Comparison of ENCODE assay signal across 1 cellular context in the genomic region with DNA sequence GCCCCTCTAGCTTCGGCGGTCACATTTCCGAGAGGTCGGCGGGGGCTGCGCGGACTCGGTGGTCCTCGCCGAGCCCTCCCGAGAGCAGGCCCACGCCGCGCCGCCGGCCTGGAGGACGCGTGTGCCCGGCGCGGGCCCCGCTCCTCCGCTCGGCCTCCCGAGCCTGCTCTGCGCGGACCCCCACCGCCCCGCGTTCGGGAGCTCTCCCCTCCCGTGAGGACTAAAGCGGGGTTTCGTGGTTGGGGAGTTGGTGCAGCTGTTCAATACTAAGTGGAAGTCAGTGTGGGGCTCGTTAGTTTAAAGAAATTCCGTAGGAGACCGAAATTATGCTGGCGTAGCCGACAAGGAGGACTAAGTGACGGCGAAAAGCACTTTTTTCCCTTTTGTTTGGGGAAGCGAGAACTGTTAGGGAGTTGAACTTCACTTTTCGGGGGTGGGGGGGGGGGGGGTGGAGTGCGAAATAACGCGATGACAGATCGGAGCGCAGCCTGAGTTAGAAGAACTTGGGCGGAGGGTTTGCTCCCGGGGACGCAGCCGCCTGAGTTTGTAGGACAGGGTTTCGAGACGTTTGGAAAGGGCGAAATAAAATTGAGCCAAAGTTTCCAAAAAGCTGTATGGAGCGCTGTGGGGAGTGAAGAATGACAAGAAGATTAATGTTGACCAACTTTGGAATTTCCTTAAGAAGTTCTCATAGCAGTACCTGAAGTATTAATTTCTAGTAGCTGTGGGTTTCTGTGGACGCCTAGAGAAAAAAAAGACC.
A peak's percentile ranks its signal among the peaks of the same experiment; 100 is the strongest.
TF ChIP-seq lines count a peak whose summit lies in the region.

No MANE protein-coding gene starts in this region.

TF ChIP-seq in K562, 482 proteins besides CTCF, POLR2A, EP300 and RAD21 (continued from another document and continues in another):
- TF ChIP-seq, protein P1, sequence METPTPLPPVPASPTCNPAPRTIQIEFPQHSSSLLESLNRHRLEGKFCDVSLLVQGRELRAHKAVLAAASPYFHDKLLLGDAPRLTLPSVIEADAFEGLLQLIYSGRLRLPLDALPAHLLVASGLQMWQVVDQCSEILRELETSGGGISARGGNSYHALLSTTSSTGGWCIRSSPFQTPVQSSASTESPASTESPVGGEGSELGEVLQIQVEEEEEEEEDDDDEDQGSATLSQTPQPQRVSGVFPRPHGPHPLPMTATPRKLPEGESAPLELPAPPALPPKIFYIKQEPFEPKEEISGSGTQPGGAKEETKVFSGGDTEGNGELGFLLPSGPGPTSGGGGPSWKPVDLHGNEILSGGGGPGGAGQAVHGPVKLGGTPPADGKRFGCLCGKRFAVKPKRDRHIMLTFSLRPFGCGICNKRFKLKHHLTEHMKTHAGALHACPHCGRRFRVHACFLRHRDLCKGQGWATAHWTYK (CRISPR knock-in tag; IDR thresholded peaks at IDR 0.05): 0 out of 2 replicates have a peak, but pooled peaks have one; percentile 15
- TF ChIP-seq SAFB (IDR thresholded peaks at IDR 0.05; ENCODE audit: borderline replicate concordance, low read depth, low read length) (0 out of 2 replicates have a peak, but pooled peaks have one; percentile 30), SRSF7 (optimal IDR thresholded peaks at IDR 0.05; ENCODE audit: low read depth, low read length) (no peak), RBBP5 (IDR thresholded peaks at IDR 0.05; ENCODE audit: borderline replicate concordance, insufficient read depth, low read length, poor library complexity, severe bottlenecking) (peak; percentile 90), PTBP1 (IDR thresholded peaks at IDR 0.05; ENCODE audit: low read depth, low read length) (0 out of 2 replicates have a peak, but pooled peaks have one; percentile 73), ERF (CRISPR knock-in tag; IDR thresholded peaks at IDR 0.05) (0 out of 2 replicates have a peak, but pooled peaks have one; percentile 30), XRCC3 (IDR thresholded peaks at IDR 0.05) (no peak), MYC (IDR thresholded peaks at IDR 0.05; ENCODE audit: low read depth, low read length) (0 out of 2 replicates have a peak, but pooled peaks have one; percentile 9), MYC (CRISPR knock-in tag; IDR thresholded peaks at IDR 0.05; ENCODE audit: borderline replicate concordance, low read depth) (no peak), TGIF2 (CRISPR knock-in tag; IDR thresholded peaks at IDR 0.05) (0 out of 2 replicates have a peak, but pooled peaks have one; percentile 32), GATAD2B (IDR thresholded peaks at IDR 0.05; ENCODE audit: borderline replicate concordance) (peak; percentile 66; the same call in 1 of the 2 replicates), RBFOX2 (IDR thresholded peaks at IDR 0.05; ENCODE audit: low read depth, low read length) (peak; percentile 80), DPF2 (IDR thresholded peaks at IDR 0.05) (peak; percentile 44; the same call in 1 of the 2 replicates), BRD4 (IDR thresholded peaks at IDR 0.05) (peak; percentile 71; the same call in 1 of the 2 replicates), CXXC5 (CRISPR knock-in tag; IDR thresholded peaks at IDR 0.05) (no peak), FUS (optimal IDR thresholded peaks at IDR 0.05; ENCODE audit: low read depth, low read length) (peak; percentile 45), FOXK1 (CRISPR knock-in tag; IDR thresholded peaks at IDR 0.05; ENCODE audit: borderline replicate concordance) (0 out of 2 replicates have a peak, but pooled peaks have one; percentile 45), NEUROD1 (IDR thresholded peaks at IDR 0.05; ENCODE audit: borderline replicate concordance, low read depth, low read length, partially characterized antibody) (peak; percentile 13), SLC30A9 (CRISPR knock-in tag; IDR thresholded peaks at IDR 0.05) (no peak)
- TF ChIP-seq, protein P2, sequence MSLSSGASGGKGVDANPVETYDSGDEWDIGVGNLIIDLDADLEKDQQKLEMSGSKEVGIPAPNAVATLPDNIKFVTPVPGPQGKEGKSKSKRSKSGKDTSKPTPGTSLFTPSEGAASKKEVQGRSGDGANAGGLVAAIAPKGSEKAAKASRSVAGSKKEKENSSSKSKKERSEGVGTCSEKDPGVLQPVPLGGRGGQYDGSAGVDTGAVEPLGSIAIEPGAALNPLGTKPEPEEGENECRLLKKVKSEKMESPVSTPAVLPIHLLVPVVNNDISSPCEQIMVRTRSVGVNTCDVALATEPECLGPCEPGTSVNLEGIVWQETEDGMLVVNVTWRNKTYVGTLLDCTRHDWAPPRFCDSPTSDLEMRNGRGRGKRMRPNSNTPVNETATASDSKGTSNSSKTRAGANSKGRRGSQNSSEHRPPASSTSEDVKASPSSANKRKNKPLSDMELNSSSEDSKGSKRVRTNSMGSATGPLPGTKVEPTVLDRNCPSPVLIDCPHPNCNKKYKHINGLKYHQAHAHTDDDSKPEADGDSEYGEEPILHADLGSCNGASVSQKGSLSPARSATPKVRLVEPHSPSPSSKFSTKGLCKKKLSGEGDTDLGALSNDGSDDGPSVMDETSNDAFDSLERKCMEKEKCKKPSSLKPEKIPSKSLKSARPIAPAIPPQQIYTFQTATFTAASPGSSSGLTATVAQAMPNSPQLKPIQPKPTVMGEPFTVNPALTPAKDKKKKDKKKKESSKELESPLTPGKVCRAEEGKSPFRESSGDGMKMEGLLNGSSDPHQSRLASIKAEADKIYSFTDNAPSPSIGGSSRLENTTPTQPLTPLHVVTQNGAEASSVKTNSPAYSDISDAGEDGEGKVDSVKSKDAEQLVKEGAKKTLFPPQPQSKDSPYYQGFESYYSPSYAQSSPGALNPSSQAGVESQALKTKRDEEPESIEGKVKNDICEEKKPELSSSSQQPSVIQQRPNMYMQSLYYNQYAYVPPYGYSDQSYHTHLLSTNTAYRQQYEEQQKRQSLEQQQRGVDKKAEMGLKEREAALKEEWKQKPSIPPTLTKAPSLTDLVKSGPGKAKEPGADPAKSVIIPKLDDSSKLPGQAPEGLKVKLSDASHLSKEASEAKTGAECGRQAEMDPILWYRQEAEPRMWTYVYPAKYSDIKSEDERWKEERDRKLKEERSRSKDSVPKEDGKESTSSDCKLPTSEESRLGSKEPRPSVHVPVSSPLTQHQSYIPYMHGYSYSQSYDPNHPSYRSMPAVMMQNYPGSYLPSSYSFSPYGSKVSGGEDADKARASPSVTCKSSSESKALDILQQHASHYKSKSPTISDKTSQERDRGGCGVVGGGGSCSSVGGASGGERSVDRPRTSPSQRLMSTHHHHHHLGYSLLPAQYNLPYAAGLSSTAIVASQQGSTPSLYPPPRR (CRISPR knock-in tag; IDR thresholded peaks at IDR 0.05; ENCODE audit: borderline replicate concordance): no peak
- TF ChIP-seq, protein P3, sequence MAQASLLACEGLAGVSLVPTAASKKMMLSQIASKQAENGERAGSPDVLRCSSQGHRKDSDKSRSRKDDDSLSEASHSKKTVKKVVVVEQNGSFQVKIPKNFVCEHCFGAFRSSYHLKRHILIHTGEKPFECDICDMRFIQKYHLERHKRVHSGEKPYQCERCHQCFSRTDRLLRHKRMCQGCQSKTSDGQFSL (CRISPR knock-in tag; IDR thresholded peaks at IDR 0.05): peak; percentile 94
- TF ChIP-seq, protein P3 (tag; IDR thresholded peaks at IDR 0.05): peak in 1 of 2 experiments; percentile 95; a peak in 2 of 4 replicates
- TF ChIP-seq, protein P4, sequence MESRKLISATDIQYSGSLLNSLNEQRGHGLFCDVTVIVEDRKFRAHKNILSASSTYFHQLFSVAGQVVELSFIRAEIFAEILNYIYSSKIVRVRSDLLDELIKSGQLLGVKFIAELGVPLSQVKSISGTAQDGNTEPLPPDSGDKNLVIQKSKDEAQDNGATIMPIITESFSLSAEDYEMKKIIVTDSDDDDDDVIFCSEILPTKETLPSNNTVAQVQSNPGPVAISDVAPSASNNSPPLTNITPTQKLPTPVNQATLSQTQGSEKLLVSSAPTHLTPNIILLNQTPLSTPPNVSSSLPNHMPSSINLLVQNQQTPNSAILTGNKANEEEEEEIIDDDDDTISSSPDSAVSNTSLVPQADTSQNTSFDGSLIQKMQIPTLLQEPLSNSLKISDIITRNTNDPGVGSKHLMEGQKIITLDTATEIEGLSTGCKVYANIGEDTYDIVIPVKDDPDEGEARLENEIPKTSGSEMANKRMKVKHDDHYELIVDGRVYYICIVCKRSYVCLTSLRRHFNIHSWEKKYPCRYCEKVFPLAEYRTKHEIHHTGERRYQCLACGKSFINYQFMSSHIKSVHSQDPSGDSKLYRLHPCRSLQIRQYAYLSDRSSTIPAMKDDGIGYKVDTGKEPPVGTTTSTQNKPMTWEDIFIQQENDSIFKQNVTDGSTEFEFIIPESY (CRISPR knock-in tag; IDR thresholded peaks at IDR 0.05): 0 out of 2 replicates have a peak, but pooled peaks have one; percentile 8
- TF ChIP-seq, protein P5, sequence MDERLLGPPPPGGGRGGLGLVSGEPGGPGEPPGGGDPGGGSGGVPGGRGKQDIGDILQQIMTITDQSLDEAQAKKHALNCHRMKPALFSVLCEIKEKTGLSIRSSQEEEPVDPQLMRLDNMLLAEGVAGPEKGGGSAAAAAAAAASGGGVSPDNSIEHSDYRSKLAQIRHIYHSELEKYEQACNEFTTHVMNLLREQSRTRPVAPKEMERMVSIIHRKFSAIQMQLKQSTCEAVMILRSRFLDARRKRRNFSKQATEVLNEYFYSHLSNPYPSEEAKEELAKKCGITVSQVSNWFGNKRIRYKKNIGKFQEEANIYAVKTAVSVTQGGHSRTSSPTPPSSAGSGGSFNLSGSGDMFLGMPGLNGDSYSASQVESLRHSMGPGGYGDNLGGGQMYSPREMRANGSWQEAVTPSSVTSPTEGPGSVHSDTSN (CRISPR knock-in tag; IDR thresholded peaks at IDR 0.05; ENCODE audit: low read depth): no peak
- TF ChIP-seq, protein P5 (tag; conservative IDR thresholded peaks at IDR 0.05; ENCODE audit: low read depth): peak; percentile 78
- TF ChIP-seq, protein P6, sequence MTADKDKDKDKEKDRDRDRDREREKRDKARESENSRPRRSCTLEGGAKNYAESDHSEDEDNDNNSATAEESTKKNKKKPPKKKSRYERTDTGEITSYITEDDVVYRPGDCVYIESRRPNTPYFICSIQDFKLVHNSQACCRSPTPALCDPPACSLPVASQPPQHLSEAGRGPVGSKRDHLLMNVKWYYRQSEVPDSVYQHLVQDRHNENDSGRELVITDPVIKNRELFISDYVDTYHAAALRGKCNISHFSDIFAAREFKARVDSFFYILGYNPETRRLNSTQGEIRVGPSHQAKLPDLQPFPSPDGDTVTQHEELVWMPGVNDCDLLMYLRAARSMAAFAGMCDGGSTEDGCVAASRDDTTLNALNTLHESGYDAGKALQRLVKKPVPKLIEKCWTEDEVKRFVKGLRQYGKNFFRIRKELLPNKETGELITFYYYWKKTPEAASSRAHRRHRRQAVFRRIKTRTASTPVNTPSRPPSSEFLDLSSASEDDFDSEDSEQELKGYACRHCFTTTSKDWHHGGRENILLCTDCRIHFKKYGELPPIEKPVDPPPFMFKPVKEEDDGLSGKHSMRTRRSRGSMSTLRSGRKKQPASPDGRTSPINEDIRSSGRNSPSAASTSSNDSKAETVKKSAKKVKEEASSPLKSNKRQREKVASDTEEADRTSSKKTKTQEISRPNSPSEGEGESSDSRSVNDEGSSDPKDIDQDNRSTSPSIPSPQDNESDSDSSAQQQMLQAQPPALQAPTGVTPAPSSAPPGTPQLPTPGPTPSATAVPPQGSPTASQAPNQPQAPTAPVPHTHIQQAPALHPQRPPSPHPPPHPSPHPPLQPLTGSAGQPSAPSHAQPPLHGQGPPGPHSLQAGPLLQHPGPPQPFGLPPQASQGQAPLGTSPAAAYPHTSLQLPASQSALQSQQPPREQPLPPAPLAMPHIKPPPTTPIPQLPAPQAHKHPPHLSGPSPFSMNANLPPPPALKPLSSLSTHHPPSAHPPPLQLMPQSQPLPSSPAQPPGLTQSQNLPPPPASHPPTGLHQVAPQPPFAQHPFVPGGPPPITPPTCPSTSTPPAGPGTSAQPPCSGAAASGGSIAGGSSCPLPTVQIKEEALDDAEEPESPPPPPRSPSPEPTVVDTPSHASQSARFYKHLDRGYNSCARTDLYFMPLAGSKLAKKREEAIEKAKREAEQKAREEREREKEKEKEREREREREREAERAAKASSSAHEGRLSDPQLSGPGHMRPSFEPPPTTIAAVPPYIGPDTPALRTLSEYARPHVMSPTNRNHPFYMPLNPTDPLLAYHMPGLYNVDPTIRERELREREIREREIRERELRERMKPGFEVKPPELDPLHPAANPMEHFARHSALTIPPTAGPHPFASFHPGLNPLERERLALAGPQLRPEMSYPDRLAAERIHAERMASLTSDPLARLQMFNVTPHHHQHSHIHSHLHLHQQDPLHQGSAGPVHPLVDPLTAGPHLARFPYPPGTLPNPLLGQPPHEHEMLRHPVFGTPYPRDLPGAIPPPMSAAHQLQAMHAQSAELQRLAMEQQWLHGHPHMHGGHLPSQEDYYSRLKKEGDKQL (CRISPR knock-in tag; IDR thresholded peaks at IDR 0.05; ENCODE audit: borderline replicate concordance): no peak
- TF ChIP-seq, protein P7, sequence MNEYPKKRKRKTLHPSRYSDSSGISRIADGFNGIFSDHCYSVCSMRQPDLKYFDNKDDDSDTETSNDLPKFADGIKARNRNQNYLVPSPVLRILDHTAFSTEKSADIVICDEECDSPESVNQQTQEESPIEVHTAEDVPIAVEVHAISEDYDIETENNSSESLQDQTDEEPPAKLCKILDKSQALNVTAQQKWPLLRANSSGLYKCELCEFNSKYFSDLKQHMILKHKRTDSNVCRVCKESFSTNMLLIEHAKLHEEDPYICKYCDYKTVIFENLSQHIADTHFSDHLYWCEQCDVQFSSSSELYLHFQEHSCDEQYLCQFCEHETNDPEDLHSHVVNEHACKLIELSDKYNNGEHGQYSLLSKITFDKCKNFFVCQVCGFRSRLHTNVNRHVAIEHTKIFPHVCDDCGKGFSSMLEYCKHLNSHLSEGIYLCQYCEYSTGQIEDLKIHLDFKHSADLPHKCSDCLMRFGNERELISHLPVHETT (CRISPR knock-in tag; conservative IDR thresholded peaks at IDR 0.05 in 1 of 2, IDR thresholded peaks at IDR 0.05 in 1 of 2): 0 out of 4 replicates have a peak, but pooled peaks of 1 of the 2 experiments have one; percentile 2
